Comparison of ENCODE assay signal across 8 cellular contexts in the genomic region with DNA sequence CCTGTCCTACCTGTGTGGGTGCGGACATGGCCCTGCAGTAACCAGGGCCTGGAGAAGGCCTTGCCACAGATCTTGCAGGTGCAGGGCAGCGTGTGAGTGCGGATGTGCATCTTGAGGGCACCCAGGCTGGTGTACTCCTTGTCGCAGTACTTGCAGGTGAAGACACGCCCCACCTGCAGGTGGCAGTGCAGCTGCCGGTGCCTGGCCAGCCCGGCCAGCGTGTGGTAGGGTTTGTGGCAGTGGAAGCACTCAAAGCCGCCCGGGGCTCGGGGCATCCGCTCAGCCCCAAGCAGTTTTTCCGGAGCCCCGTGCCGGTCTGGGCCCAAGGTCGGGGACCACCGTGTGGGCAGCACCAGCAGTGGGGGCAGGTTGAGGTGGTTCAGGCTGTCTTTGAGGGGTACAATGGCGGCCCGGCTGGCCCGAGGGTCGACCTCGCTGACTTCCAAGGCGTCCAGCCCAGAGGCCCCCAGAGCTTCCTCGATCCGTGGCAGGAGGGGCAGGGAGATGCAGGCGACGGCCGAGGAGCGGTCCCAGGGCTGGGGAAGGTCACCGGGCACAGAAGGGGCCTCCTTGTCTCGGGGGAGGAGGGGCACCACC. TPM values are rescaled to one million over a fixed set of nuclear protein-coding genes. Genes with fewer than 3 reads are reported as not detected.
DNase-seq lines count a peak whose midpoint lies in the region; ATAC-seq and TF ChIP-seq lines count a peak whose summit lies in the region.

No MANE protein-coding gene starts in this region.

- H3K4me3 ChIP-seq in body of pancreas: no peak overlapping the region
- H3K4me3 ChIP-seq in neural cell (ENCODE audit: low read length): no peak overlapping the region

- ATAC-seq in body of pancreas: peak; percentile 41

- no peak overlapping the region for H3K4me2 ChIP-seq in neural cell (ENCODE audit: low read length)

- no peak overlapping the region for H2AFZ ChIP-seq in neural cell (ENCODE audit: low read depth, low read length)

- no peaks in the 10 kb centered on the region for H3F3A ChIP-seq in neural cell (ENCODE audit: insufficient read depth, low read length, poor library complexity, severe bottlenecking)

- DNase-seq in activated gamma-delta T cell treated with Interleukin-2 at 50 U/mL for 16 hours: peak; percentile 41
- DNase-seq in activated gamma-delta T cell (lab: John Stamatoyannopoulos, UW): no peak
- DNase-seq in NOMO-1 treated with DMSO at 0.1 percent for 48 hours (lab: John Stamatoyannopoulos, UW; ENCODE audit: unreplicated experiment): peak; percentile 23
- peak; percentile 50 to 69 (median 58) for DNase-seq in body of pancreas
- no peak for DNase-seq in HCEC 1CT
- DNase-seq in cortex of kidney (lab: John Stamatoyannopoulos, UW): no peak
- no peak for DNase-seq in NCI-H2196 (lab: John Stamatoyannopoulos, UW; ENCODE audit: unreplicated experiment)

- TF ChIP-seq POLR2A in body of pancreas (IDR thresholded peaks at IDR 0.05): no peak

- no peaks in the 10 kb centered on the region for H3K79me2 ChIP-seq in neural cell (replicated peaks; ENCODE audit: insufficient read depth, low read length)

- TF ChIP-seq CTCF in body of pancreas (IDR thresholded peaks at IDR 0.05) (peak; percentile 17 to 55 (median 44)), neural cell (IDR thresholded peaks at IDR 0.05; ENCODE audit: poor library complexity, severe bottlenecking) (peak; percentile 19)

- H3K4me1 ChIP-seq in body of pancreas: peaks cover 17% of the 10 kb centered on the region

- H3K9ac ChIP-seq in neural cell (ENCODE audit: low read length): no peak overlapping the region

- WGBS in body of pancreas, 2 donors: 47 to 67% methylated on average over 15 to 27 of the region's 31 CpGs

- H3K9me3 ChIP-seq in body of pancreas (no peaks in the 10 kb centered on the region), neural cell (ENCODE audit: low read length) (no peaks in the 10 kb centered on the region)

- TF ChIP-seq EP300 in neural cell (conservative IDR thresholded peaks at IDR 0.05; ENCODE audit: poor library complexity, severe bottlenecking): no peak

- TF ChIP-seq RAD21 in neural cell (conservative IDR thresholded peaks at IDR 0.05): no peak

- H3K27ac ChIP-seq in body of pancreas: no peak overlapping the region
- no peak overlapping the region for H3K27ac ChIP-seq in neural cell (ENCODE audit: low read length)

- no peaks in the 10 kb centered on the region for H4K20me1 ChIP-seq in neural cell (ENCODE audit: insufficient read depth)

- intact Hi-C loops in body of pancreas (cut with DNase I): loop anchor here (10.0 kb wide), 1 partner anchor 66 kb away; no protein-coding TSS in a partner anchor

- H3K27me3 ChIP-seq in body of pancreas (no peaks in the 10 kb centered on the region), neural cell (ENCODE audit: insufficient read depth, low read depth, low read length) (peaks cover 20% of the 10 kb centered on the region)

- H3K9me2 ChIP-seq in neural cell (ENCODE audit: insufficient read depth, low read length): no peaks in the 10 kb centered on the region

- H3K36me3 ChIP-seq in body of pancreas (replicated peaks in 1 of 2; ENCODE audit: insufficient read depth in 1 of 2, low read depth in 2 of 2): no peaks in the 10 kb centered on the region
- no peaks in the 10 kb centered on the region for H3K36me3 ChIP-seq in neural cell (ENCODE audit: insufficient read depth, low read length)

TF ChIP-seq in neural cell, 6 proteins besides CTCF, POLR2A, EP300 and RAD21:
- TF ChIP-seq EZH2 (IDR thresholded peaks at IDR 0.05; ENCODE audit: borderline replicate concordance, insufficient read depth, low read length, poor library complexity, severe bottlenecking) (no peak), MXI1 (conservative IDR thresholded peaks at IDR 0.05; ENCODE audit: poor library complexity, severe bottlenecking) (no peak), TAF1 (IDR thresholded peaks at IDR 0.05; ENCODE audit: low read depth) (no peak), SMC3 (conservative IDR thresholded peaks at IDR 0.05; ENCODE audit: poor library complexity) (no peak), POLR2AphosphoS5 (IDR thresholded peaks at IDR 0.05) (no peak)
- TF ChIP-seq, protein P1, sequence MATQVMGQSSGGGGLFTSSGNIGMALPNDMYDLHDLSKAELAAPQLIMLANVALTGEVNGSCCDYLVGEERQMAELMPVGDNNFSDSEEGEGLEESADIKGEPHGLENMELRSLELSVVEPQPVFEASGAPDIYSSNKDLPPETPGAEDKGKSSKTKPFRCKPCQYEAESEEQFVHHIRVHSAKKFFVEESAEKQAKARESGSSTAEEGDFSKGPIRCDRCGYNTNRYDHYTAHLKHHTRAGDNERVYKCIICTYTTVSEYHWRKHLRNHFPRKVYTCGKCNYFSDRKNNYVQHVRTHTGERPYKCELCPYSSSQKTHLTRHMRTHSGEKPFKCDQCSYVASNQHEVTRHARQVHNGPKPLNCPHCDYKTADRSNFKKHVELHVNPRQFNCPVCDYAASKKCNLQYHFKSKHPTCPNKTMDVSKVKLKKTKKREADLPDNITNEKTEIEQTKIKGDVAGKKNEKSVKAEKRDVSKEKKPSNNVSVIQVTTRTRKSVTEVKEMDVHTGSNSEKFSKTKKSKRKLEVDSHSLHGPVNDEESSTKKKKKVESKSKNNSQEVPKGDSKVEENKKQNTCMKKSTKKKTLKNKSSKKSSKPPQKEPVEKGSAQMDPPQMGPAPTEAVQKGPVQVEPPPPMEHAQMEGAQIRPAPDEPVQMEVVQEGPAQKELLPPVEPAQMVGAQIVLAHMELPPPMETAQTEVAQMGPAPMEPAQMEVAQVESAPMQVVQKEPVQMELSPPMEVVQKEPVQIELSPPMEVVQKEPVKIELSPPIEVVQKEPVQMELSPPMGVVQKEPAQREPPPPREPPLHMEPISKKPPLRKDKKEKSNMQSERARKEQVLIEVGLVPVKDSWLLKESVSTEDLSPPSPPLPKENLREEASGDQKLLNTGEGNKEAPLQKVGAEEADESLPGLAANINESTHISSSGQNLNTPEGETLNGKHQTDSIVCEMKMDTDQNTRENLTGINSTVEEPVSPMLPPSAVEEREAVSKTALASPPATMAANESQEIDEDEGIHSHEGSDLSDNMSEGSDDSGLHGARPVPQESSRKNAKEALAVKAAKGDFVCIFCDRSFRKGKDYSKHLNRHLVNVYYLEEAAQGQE (IDR thresholded peaks at IDR 0.05; ENCODE audit: borderline replicate concordance): no peak

RNA-seq across cellular contexts. Expression of a gene that starts 5.1 kb away (rescaled TPM):
- under 1 TPM in 1 of 2 donors, not detected in 1; 0.26 TPM for total RNA-seq in body of pancreas
- polyA plus RNA-seq in neural cell: not detected in 2 replicates
- not detected in 2 replicates for polyA minus RNA-seq in neural cell

RNA-seq across cellular contexts. Expression of a gene that starts 18.3 kb away (rescaled TPM):
- total RNA-seq in body of pancreas: 10 to 100 TPM; 16.9 to 28.7 TPM
- polyA plus RNA-seq in neural cell: 232 and 303 TPM in 2 replicates
- 119 and 135 TPM in 2 replicates for polyA minus RNA-seq in neural cell

RNA-seq across cellular contexts. Expression of a gene that starts 25.0 kb away (rescaled TPM):
- total RNA-seq in body of pancreas: 10 to 100 TPM; 16.6 to 27.7 TPM
- 34.4 TPM in 2 replicates for polyA plus RNA-seq in neural cell
- polyA minus RNA-seq in neural cell: 19.3 and 24.8 TPM in 2 replicates

RNA-seq across cellular contexts. Expression of a gene that starts 25.1 kb away (rescaled TPM):
- 10 to 100 TPM in 1 of 2 donors, 1 to 10 TPM in 1; 5.7 to 10.2 TPM for total RNA-seq in body of pancreas
- polyA plus RNA-seq in neural cell: 26.3 and 26.8 TPM in 2 replicates
- 15.4 and 18.7 TPM in 2 replicates for polyA minus RNA-seq in neural cell

RNA-seq across cellular contexts. Expression of a gene that starts 30.3 kb away (rescaled TPM):
- total RNA-seq in body of pancreas: 100 to 1,000 TPM; 126 to 177 TPM
- 5.7 and 6.3 TPM in 2 replicates for polyA plus RNA-seq in neural cell
- polyA minus RNA-seq in neural cell: 2.2 TPM in 1 of 2 replicates, not detected in the other

Comparison
In these comparisons a context has a peak if more than half of its experiments do, and no peak if none do; other contexts are left out.
1. DNase-seq: peak in activated gamma-delta T cell treated with Interleukin-2 at 50 U/mL for 16 hours (single experiment), NOMO-1 treated with DMSO at 0.1 percent for 48 hours (single experiment) and body of pancreas (4 of 4); none in activated gamma-delta T cell (single experiment), HCEC 1CT (single experiment), cortex of kidney (single experiment) and NCI-H2196 (single experiment).